ENCODE assay signal across 20 cellular contexts in genomic region chr1:164723296-164723731, GRCh38.
A peak's percentile ranks its signal among the peaks of the same experiment; 100 is the strongest.
DNase-seq lines count a peak whose midpoint lies in the region; ATAC-seq and TF ChIP-seq lines count a peak whose summit lies in the region.
"Had no signal": no experiment of that assay in that cellular context is flagged by ENCODE, and none has a peak within 500 bp of the region (broad histone marks: within the 10 kb centered on the region; RNA-seq: fewer than 3 reads in every experiment).

No MANE protein-coding gene starts in this region.

- DNase-seq in D341Med (ENCODE audit: low spot score) (peak; percentile 78), NCI-H446 (lab: John Stamatoyannopoulos, UW) (peak; percentile 87 to 89), globus pallidus (ENCODE audit: low spot score) (peak; percentile 49), putamen (ENCODE audit: low spot score) (peak; percentile 27), ascending aorta (ENCODE audit: low spot score in 2 of 2) (no peak), germinal center (ENCODE audit: low spot score) (no peak), esophagus squamous epithelium (lab: John Stamatoyannopoulos, UW) (no peak), upper lobe of right lung (no peak)
- DNase-seq: activated CD4-positive, alpha-beta T cell treated with anti-CD3 and anti-CD28 coated beads, Interleukin-2, amount 50 U/mL, for 1 hour; activated CD8-positive, alpha-beta memory T cell treated with anti-CD3 and anti-CD28 coated beads, Interleukin-2, amount 50 U/mL, for 48 hours; activated naive CD8-positive, alpha-beta T cell treated with anti-CD3 and anti-CD28 coated beads, Interleukin-2, amount 50 U/mL, for 24 hours; CD8-positive, alpha-beta T cell; DND-41; NCI-H2107; NCI-H82; occipital lobe; PC-9 had no signal

- no peaks in the 10 kb centered on the region for H3K27me3 ChIP-seq in ascending aorta
- H3K27me3 ChIP-seq in esophagus squamous epithelium, result no peaks in the 10 kb centered on the region
- H3K27me3 ChIP-seq in upper lobe of right lung, result no peaks in the 10 kb centered on the region

- H3K4me1 ChIP-seq in ascending aorta (peaks cover 0 to 38% of the 10 kb centered on the region in 2 donors), esophagus squamous epithelium (peaks cover 20 to 87% (median 46%) of the 10 kb centered on the region in 3 donors), upper lobe of right lung (peaks cover 44% of the 10 kb centered on the region)

- peak overlapping the region in 1 of 2 donors; percentile 31 for H3K27ac ChIP-seq in ascending aorta
- H3K27ac ChIP-seq in esophagus squamous epithelium, result peak overlapping the region in 2 of 4 donors; percentile 7 to 35
- no peak overlapping the region for H3K27ac ChIP-seq in upper lobe of right lung
- H3K27ac ChIP-seq: PC-9 had no signal

- H3K36me3 ChIP-seq in ascending aorta, result no peaks in the 10 kb centered on the region
- no peaks in the 10 kb centered on the region for H3K36me3 ChIP-seq in esophagus squamous epithelium
- no peaks in the 10 kb centered on the region for H3K36me3 ChIP-seq in upper lobe of right lung
- H3K36me3 ChIP-seq: HAP-1 had no signal

- TF ChIP-seq CTCF in ascending aorta (IDR thresholded peaks at IDR 0.05), result no peak
- TF ChIP-seq CTCF in esophagus squamous epithelium (IDR thresholded peaks at IDR 0.05), result peak in 2 of 6 experiments; percentile 3 to 12
- no peak for TF ChIP-seq CTCF in upper lobe of right lung (IDR thresholded peaks at IDR 0.05)

- WGBS in esophagus squamous epithelium, 2 donors, result 31 to 40% methylated on average over 8 of the region's 8 CpGs

- no peaks in the 10 kb centered on the region for H3K9me3 ChIP-seq in ascending aorta
- no peaks in the 10 kb centered on the region for H3K9me3 ChIP-seq in esophagus squamous epithelium
- H3K9me3 ChIP-seq in upper lobe of right lung, result no peaks in the 10 kb centered on the region
- H3K9me3 ChIP-seq: HAP-1 had no signal

- TF ChIP-seq POLR2A in esophagus squamous epithelium (IDR thresholded peaks at IDR 0.05), result no peak

- H3K4me3 ChIP-seq in ascending aorta, result no peak overlapping the region
- no peak overlapping the region for H3K4me3 ChIP-seq in esophagus squamous epithelium
- H3K4me3 ChIP-seq in upper lobe of right lung, result no peak overlapping the region
- H3K4me3 ChIP-seq: HAP-1, lung, PC-9 had no signal

- ATAC-seq in upper lobe of right lung, result no peak
- ATAC-seq: activated naive CD8-positive, alpha-beta T cell treated with anti-CD3 and anti-CD28 coated beads, Interleukin-2, amount 50 U/mL, for 24 hours; CD8-positive, alpha-beta T cell; stimulated activated effector memory CD8-positive, alpha-beta T cell treated with anti-CD3 and anti-CD28 coated beads, Interleukin-12 subunit alpha, Interleukin-12 subunit beta, amount 100 ng/mL, for 72 hours had no signal

- intact Hi-C loops in ascending aorta (cut with DNase I), result loop anchor here (5.0 kb wide), 1 partner anchor 49 kb away; no protein-coding TSS in a partner anchor
- intact Hi-C loops in esophagus squamous epithelium (cut with DNase I), result no loop called here
- intact Hi-C loops in upper lobe of right lung (cut with DNase I), result no loop called here

Comparison
In these comparisons a context has a peak if more than half of its experiments do, and no peak if none do; other contexts are left out.
1. DNase-seq: peak in D341Med (single experiment), NCI-H446 (2 of 2), globus pallidus (single experiment) and putamen (single experiment); none in ascending aorta (0 of 2), germinal center (single experiment), esophagus squamous epithelium (single experiment) and upper lobe of right lung (single experiment).